In genomic region chr21:44874240-44874496, GRCh38 we compare ENCODE assay signal across 8 cellular contexts. TPM values are rescaled to one million over a fixed set of nuclear protein-coding genes. Genes with fewer than 3 reads are reported as not detected.
DNase-seq lines count a peak whose midpoint lies in the region; ATAC-seq and TF ChIP-seq lines count a peak whose summit lies in the region.

No MANE protein-coding gene starts in this region.

- intact Hi-C loops in thyroid gland (cut with DNase I) = loop anchor here (5.0 kb wide), 1 partner anchor 72 kb away; the partner anchor contains the start of gene UBE2G2

- peak overlapping the region; percentile 80 for H3K27ac Mint-ChIP-seq in activated naive CD8-positive, alpha-beta T cell treated with anti-CD3 and anti-CD28 coated beads, Interleukin-2, amount 50 U/mL, for 24 hours

- WGBS in liver = 12% methylated on average over 20 of the region's 20 CpGs
- WGBS in thyroid gland, 2 donors = 7 to 11% methylated on average over 3 to 18 of the region's 20 CpGs

- H3K4me1 Mint-ChIP-seq in activated naive CD8-positive, alpha-beta T cell treated with anti-CD3 and anti-CD28 coated beads, Interleukin-2, amount 50 U/mL, for 24 hours = peaks cover 57% of the 10 kb centered on the region

- peak overlapping the region; percentile 46 to 68 for H3K9ac ChIP-seq in liver (ENCODE audit: low read depth in 1 of 2, low read length in 2 of 2)

- peaks cover 2% of the 10 kb centered on the region for H3K27me3 Mint-ChIP-seq in activated naive CD8-positive, alpha-beta T cell treated with anti-CD3 and anti-CD28 coated beads, Interleukin-2, amount 50 U/mL, for 24 hours

- H3K27me3 ChIP-seq in BE2C (peaks cover 46% of the 10 kb centered on the region), liver (ENCODE audit: control insufficient read depth in 4 of 4, insufficient read depth in 4 of 4, low read length in 3 of 4) (no peaks in the 10 kb centered on the region), thyroid gland (no peaks in the 10 kb centered on the region)

- H3K36me3 ChIP-seq in BE2C = no peaks in the 10 kb centered on the region
- H3K36me3 ChIP-seq in liver (ENCODE audit: control insufficient read depth in 4 of 4, insufficient read depth in 3 of 4, low read depth in 1 of 4, low read length in 3 of 4) = no peaks in the 10 kb centered on the region
- no peaks in the 10 kb centered on the region for H3K36me3 ChIP-seq in thyroid gland

- peak; percentile 4 for ATAC-seq in HG02588 (IDR thresholded peaks at IDR 0.05; ENCODE audit: unreplicated experiment)
- ATAC-seq in activated naive CD8-positive, alpha-beta T cell treated with anti-CD3 and anti-CD28 coated beads, Interleukin-2, amount 50 U/mL, for 24 hours = no peak

- H3K9me3 ChIP-seq in BE2C (no peaks in the 10 kb centered on the region), liver (ENCODE audit: control insufficient read depth in 4 of 4, low read length in 3 of 4) (no peaks in the 10 kb centered on the region), thyroid gland (no peaks in the 10 kb centered on the region)

- H3K4me3 ChIP-seq in BE2C (ENCODE audit: low read depth, low read length) (peak overlapping the region; percentile 62), liver (ENCODE audit: low read depth in 1 of 3, low read length in 3 of 3) (peak overlapping the region; percentile 20 to 61 (median 53)), thyroid gland (replicated peaks in 1 of 3) (peak overlapping the region in 2 of 3 donors; percentile 37 to 45)

- H3K27ac ChIP-seq in liver (ENCODE audit: low read depth in 1 of 2, low read length in 2 of 2) (peak overlapping the region; percentile 88 to 95), thyroid gland (peak overlapping the region; percentile 95 to 97 (median 96))

- no peaks in the 10 kb centered on the region for H3K9me3 Mint-ChIP-seq in activated naive CD8-positive, alpha-beta T cell treated with anti-CD3 and anti-CD28 coated beads, Interleukin-2, amount 50 U/mL, for 24 hours

- no peak for TF ChIP-seq POLR2A in thyroid gland (IDR thresholded peaks at IDR 0.05)

- no peaks in the 10 kb centered on the region for H3K36me3 Mint-ChIP-seq in activated naive CD8-positive, alpha-beta T cell treated with anti-CD3 and anti-CD28 coated beads, Interleukin-2, amount 50 U/mL, for 24 hours (ENCODE audit: low read depth)

- DNase-seq in BE2C = no peak
- DNase-seq in activated naive CD8-positive, alpha-beta T cell treated with anti-CD3 and anti-CD28 coated beads, Interleukin-2, amount 50 U/mL, for 24 hours = no peak
- no peak for DNase-seq in thyroid gland
- DNase-seq in KG1 (lab: John Stamatoyannopoulos, UW) = no peak
- no peak for DNase-seq in dedifferentiated amniotic fluid mesenchymal stem cell (ENCODE audit: extremely low spot score)
- no peak for DNase-seq in activated CD4-positive, alpha-beta T cell treated with anti-CD3 and anti-CD28 coated beads for 48 hours

- no peaks in the 10 kb centered on the region for H3K4me1 ChIP-seq in BE2C
- H3K4me1 ChIP-seq in liver (ENCODE audit: control insufficient read depth in 4 of 4, insufficient read depth in 4 of 4, low read length in 3 of 4) = peaks cover 5 to 65% (median 45%) of the 10 kb centered on the region in 4 donors
- H3K4me1 ChIP-seq in thyroid gland = peaks cover 45 to 48% of the 10 kb centered on the region in 2 donors

- TF ChIP-seq CTCF in BE2C (IDR thresholded peaks at IDR 0.05; ENCODE audit: low read depth, low read length) = no peak
- no peak for TF ChIP-seq CTCF in liver (IDR thresholded peaks at IDR 0.05; ENCODE audit: low read depth, low read length, missing input control)
- no peak for TF ChIP-seq CTCF in thyroid gland (IDR thresholded peaks at IDR 0.05)

- H3K4me3 Mint-ChIP-seq in activated naive CD8-positive, alpha-beta T cell treated with anti-CD3 and anti-CD28 coated beads, Interleukin-2, amount 50 U/mL, for 24 hours = peak overlapping the region; percentile 84

- TF ChIP-seq RAD21 in liver (IDR thresholded peaks at IDR 0.05) = no peak

TF ChIP-seq in liver, 16 proteins besides CTCF, POLR2A, EP300 and RAD21:
- TF ChIP-seq REST (IDR thresholded peaks at IDR 0.05) = peak; percentile 8
- TF ChIP-seq NR2F2 (IDR thresholded peaks at IDR 0.05) = no peak

RNA-seq across cellular contexts. Expression of gene PTTG1IP, which starts 0.7 kb away (rescaled TPM):
- polyA plus RNA-seq in BE2C (2012; ENCODE audit: insufficient read depth, insufficient read length, low read depth) = 217 TPM
- total RNA-seq in liver = 10 to 100 TPM; 86.8 to 94.0 TPM
- polyA plus RNA-seq in liver = 10 to 100 TPM; 62.0 to 72.8 TPM
- total RNA-seq in thyroid gland = 100 to 1,000 TPM; 256 to 374 (median 309) TPM

RNA-seq across cellular contexts. Expression of gene ITGB2, which starts 46.5 kb away (rescaled TPM):
- not detected for polyA plus RNA-seq in BE2C (2012; ENCODE audit: insufficient read depth, insufficient read length, low read depth)
- 10 to 100 TPM; 33.8 to 50.6 TPM for total RNA-seq in liver
- polyA plus RNA-seq in liver = 10 to 100 TPM in 1 of 2 donors, 1 to 10 TPM in 1; 9.6 to 23.6 TPM
- 10 to 100 TPM; 18.4 to 79.4 (median 27.5) TPM for total RNA-seq in thyroid gland

RNA-seq across cellular contexts. Expression of gene SUMO3, which starts 56.3 kb away (rescaled TPM):
- 93.0 TPM for polyA plus RNA-seq in BE2C (2012; ENCODE audit: insufficient read depth, insufficient read length, low read depth)
- total RNA-seq in liver (10 to 100 TPM; 35.1 to 39.9 TPM), thyroid gland (100 to 1,000 TPM in 1 of 4 donors, 10 to 100 TPM in 3; 65.7 to 127 (median 87.8) TPM)
- 10 to 100 TPM; 41.4 to 51.0 TPM for polyA plus RNA-seq in liver
